Comparison of ENCODE assay signal across 7 cellular contexts in the genomic region with DNA sequence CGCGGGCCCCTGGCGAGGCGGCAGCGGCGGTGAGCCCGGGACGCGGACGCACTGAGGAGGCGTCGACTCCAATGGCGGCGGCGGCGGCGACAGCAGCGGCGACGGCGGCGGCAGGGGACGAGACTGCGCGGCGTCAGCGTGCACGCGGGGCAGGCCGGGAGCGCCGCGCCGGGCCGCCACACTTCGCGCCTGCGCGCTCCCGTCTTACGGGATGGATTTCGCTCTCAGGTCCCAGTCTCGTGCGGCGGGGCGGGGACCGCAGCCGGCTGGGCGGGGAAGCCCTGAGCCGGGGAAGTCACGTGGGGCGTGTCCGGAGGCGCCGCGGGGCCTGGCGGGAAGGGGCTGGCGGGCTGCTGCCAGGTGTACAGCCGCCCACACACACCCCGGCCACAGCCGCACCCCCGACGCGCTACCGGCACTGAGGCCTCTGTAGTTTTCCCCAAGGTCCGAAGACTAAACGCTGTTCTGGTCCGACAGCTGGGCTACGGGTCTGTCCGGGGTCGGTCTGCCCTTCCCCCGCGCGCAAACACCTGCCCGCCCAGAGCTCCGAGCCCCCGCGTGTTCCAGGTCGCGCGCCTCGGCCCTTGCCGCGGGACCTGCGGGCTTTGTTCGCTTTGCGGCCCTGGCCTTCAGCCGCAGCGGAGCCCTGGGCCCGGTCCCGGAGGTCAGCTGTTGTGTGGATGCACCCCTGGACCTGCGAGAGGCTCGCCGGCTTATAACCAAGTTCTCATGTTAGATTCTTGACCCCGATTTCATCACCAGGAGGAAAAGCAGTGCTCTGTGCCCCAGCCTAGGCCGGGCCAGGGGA.
DNase-seq lines count a peak whose midpoint lies in the region; ATAC-seq and TF ChIP-seq lines count a peak whose summit lies in the region.

A gene (minus strand): TSS at position 91 of the 808 bp plus-strand sequence. CDS start 239 bp downstream, outside the sequence.

- peak; percentile 81 for DNase-seq in NCI-H2081 treated with DMSO at 0.1 percent for 48 hours (lab: John Stamatoyannopoulos, UW)
- DNase-seq in T1000 (lab: John Stamatoyannopoulos, UW): peak; percentile 78
- peak; percentile 98 for DNase-seq in astrocyte of the hippocampus (ENCODE audit: low read depth, low spot score)
- peak; percentile 93 to 95 for DNase-seq in hippocampal formation (lab: John Stamatoyannopoulos, UW)
- DNase-seq in retinal pigment epithelial cell (ENCODE audit: low read depth): peak; percentile 75

- peak; percentile 82 for ATAC-seq in GM18519 (IDR thresholded peaks at IDR 0.05; ENCODE audit: low FRiP score, unreplicated experiment)
- peak; percentile 84 for ATAC-seq in HG03045 (IDR thresholded peaks at IDR 0.05; ENCODE audit: unreplicated experiment)

- no peak for TF ChIP-seq CTCF in retinal pigment epithelial cell (conservative IDR thresholded peaks at IDR 0.05; ENCODE audit: low read depth, low read length)

- peak within 1 kb of the TSS; percentile 68 for H3K4me3 ChIP-seq in retinal pigment epithelial cell (ENCODE audit: low read length)

Comparison
In these comparisons a context has a peak if more than half of its experiments do, and no peak if none do; other contexts are left out.
1. Peak in every context shown above with its lines: DNase-seq, ATAC-seq and H3K4me3 ChIP-seq.